Comparison of ENCODE assay signal across 18 cellular contexts in the genomic region with DNA sequence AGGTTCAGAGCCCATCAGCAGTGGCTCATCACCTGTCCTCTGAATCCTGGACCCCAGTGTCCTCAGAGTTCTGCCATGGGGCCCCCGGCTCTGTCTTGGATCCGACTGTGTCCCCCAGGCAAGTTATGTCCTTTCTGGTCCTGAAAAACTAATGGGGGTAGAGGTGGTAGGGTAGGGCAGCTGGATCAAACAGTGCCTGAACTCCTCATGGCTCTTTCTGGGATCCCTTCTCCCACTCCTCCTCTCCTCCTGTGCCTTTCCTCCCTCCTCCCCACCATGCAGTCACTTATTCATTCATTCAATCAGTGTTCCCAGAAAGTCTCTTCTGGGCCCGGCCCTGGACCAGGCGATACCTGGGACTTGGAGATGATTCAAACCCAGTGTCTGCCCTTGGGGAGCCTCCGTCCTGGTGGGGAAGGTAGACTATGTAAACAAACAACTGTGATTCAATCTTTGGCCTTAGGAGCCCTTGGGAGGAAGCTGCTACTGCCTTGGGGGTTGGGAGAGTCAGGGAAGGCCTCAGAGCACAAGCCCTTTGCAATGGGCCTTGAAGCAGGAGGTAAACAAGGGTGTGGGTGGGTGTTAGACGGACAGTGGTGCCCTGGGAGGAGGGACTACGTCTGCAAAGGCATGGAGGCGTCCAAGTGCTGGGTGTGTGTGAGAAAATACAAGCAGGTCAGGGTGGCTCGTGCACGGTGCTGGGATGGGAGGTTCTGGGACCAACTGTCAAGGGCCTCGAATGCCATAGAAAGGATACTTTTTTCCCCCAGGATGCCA. TPM values are rescaled to one million over a fixed set of nuclear protein-coding genes. Genes with fewer than 3 reads are reported as not detected.
DNase-seq lines count a peak whose midpoint lies in the region; ATAC-seq, FAIRE-seq and TF ChIP-seq lines count a peak whose summit lies in the region.
"Had no signal": no experiment of that assay in that cellular context is flagged by ENCODE, and none has a peak within 500 bp of the region (broad histone marks: within the 10 kb centered on the region; RNA-seq: fewer than 3 reads in every experiment).

No MANE protein-coding gene starts in this region.

- no peak overlapping the region for H3K27ac Mint-ChIP-seq in activated T-cell treated with anti-CD3 and anti-CD28 coated beads, Interleukin-2, amount 50 U/mL, for 72 hours

- no peak for TF ChIP-seq CTCF in bronchial epithelial cell (IDR thresholded peaks at IDR 0.05; ENCODE audit: insufficient read depth, low read length, severe bottlenecking)
- TF ChIP-seq CTCF in lower lobe of right lung (IDR thresholded peaks at IDR 0.05), result no peak
- no peak for TF ChIP-seq CTCF in upper lobe of right lung (IDR thresholded peaks at IDR 0.05)

- H3K27ac ChIP-seq in lower lobe of right lung (no peak overlapping the region), upper lobe of right lung (no peak overlapping the region)
- H3K27ac ChIP-seq: testis had no signal

- DNase-seq in left cardiac atrium (peak; percentile 12), cardiac septum (ENCODE audit: low spot score) (no peak), bronchial epithelial cell (ENCODE audit: low read depth) (peak; percentile 85), lower lobe of right lung (peak; percentile 32), upper lobe of right lung (no peak), GM19238 (ENCODE audit: insufficient read length, low spot score) (no peak)
- DNase-seq in activated CD4-positive, alpha-beta T cell treated with anti-CD3 and anti-CD28 coated beads, Interleukin-2, amount 50 U/mL, for 48 hours, result no peak
- no peak for DNase-seq in activated T-cell treated with anti-CD3 and anti-CD28 coated beads, Interleukin-2, amount 50 U/mL, for 72 hours
- DNase-seq: activated CD4-positive, alpha-beta T cell treated with anti-CD3 and anti-CD28 coated beads for 48 hours; activated T-cell treated with anti-CD3 and anti-CD28 coated beads, Interleukin-2, amount 50 U/mL, for 48 hours; DMS53; head of caudate nucleus; NCI-H1417 treated with DMSO at 0.1 percent for 48 hours; NCI-H510A treated with DMSO at 0.1 percent for 48 hours; OCI-M1; testis had no signal

- no peaks in the 10 kb centered on the region for H3K36me3 ChIP-seq in bronchial epithelial cell (ENCODE audit: control insufficient read depth, insufficient read depth, low read length)
- no peaks in the 10 kb centered on the region for H3K36me3 ChIP-seq in lower lobe of right lung
- no peaks in the 10 kb centered on the region for H3K36me3 ChIP-seq in upper lobe of right lung

- no peak overlapping the region for H3K4me3 Mint-ChIP-seq in activated T-cell treated with anti-CD3 and anti-CD28 coated beads, Interleukin-2, amount 50 U/mL, for 72 hours
- H3K4me3 Mint-ChIP-seq: neural crest cell had no signal

- H3K27me3 ChIP-seq in bronchial epithelial cell (ENCODE audit: control insufficient read depth, insufficient read depth, low read length) (no peaks in the 10 kb centered on the region), lower lobe of right lung (ENCODE audit: low read depth) (no peaks in the 10 kb centered on the region), upper lobe of right lung (no peaks in the 10 kb centered on the region)
- H3K27me3 ChIP-seq: testis had no signal

- peak; percentile 92 for FAIRE-seq in bronchial epithelial cell (lab: Jason Lieb, UNC)

- H3K4me3 ChIP-seq in bronchial epithelial cell (ENCODE audit: low read depth, low read length) (no peak overlapping the region), lower lobe of right lung (no peak overlapping the region), upper lobe of right lung (no peak overlapping the region)
- H3K4me3 ChIP-seq: testis had no signal

- no peaks in the 10 kb centered on the region for H3K4me1 Mint-ChIP-seq in activated T-cell treated with anti-CD3 and anti-CD28 coated beads, Interleukin-2, amount 50 U/mL, for 72 hours (ENCODE audit: low read depth)
- H3K4me1 Mint-ChIP-seq: neural crest cell had no signal

- H3K27me3 Mint-ChIP-seq in activated T-cell treated with anti-CD3 and anti-CD28 coated beads, Interleukin-2, amount 50 U/mL, for 72 hours (ENCODE audit: low read depth), result no peaks in the 10 kb centered on the region

- no peaks in the 10 kb centered on the region for H3K36me3 Mint-ChIP-seq in activated T-cell treated with anti-CD3 and anti-CD28 coated beads, Interleukin-2, amount 50 U/mL, for 72 hours (ENCODE audit: insufficient read depth in 2 of 2)

- no peaks in the 10 kb centered on the region for H3K9me3 ChIP-seq in lower lobe of right lung
- H3K9me3 ChIP-seq in upper lobe of right lung, result no peaks in the 10 kb centered on the region
- H3K9me3 ChIP-seq: testis had no signal

- no peaks in the 10 kb centered on the region for H3K9me3 Mint-ChIP-seq in activated T-cell treated with anti-CD3 and anti-CD28 coated beads, Interleukin-2, amount 50 U/mL, for 72 hours
- H3K9me3 Mint-ChIP-seq: neural crest cell had no signal

- no peaks in the 10 kb centered on the region for H3K4me1 ChIP-seq in lower lobe of right lung
- H3K4me1 ChIP-seq in upper lobe of right lung, result no peaks in the 10 kb centered on the region
- H3K4me1 ChIP-seq: testis had no signal

- ATAC-seq in left cardiac atrium (no peak), lower lobe of right lung (peak; percentile 13 to 32), upper lobe of right lung (no peak)
- no peak for ATAC-seq in activated T-cell treated with anti-CD3 and anti-CD28 coated beads, Interleukin-2, amount 50 U/mL, for 72 hours (replicated peaks in 1 of 2)

- intact Hi-C loops in left cardiac atrium (cut with DNase I) (no loop called here), cardiac septum (cut with DNase I) (no loop called here), lower lobe of right lung (cut with DNase I) (no loop called here), upper lobe of right lung (cut with DNase I) (no loop called here)

RNA-seq across cellular contexts. Expression of gene FAM83G, which starts 6.4 kb away (rescaled TPM):
- total RNA-seq in left cardiac atrium (10 to 100 TPM; 23.3 to 24.8 TPM), cardiac septum (2.5 TPM), bronchial epithelial cell (28.4 and 35.5 TPM in 2 replicates), lower lobe of right lung (5.8 TPM), upper lobe of right lung (8.3 TPM)
- total RNA-seq in activated T-cell treated with anti-CD3 and anti-CD28 coated beads, Interleukin-2, amount 50 U/mL, for 72 hours, result 10 to 100 TPM; 10.9 to 11.3 TPM

RNA-seq across cellular contexts. Expression of gene GRAP, which starts 35.8 kb away (rescaled TPM):
- total RNA-seq in left cardiac atrium (1 to 10 TPM; 1.6 to 3.2 TPM), cardiac septum (2.9 TPM), bronchial epithelial cell (not detected in 2 replicates), lower lobe of right lung (8.5 TPM), upper lobe of right lung (10.6 TPM)
- total RNA-seq in activated T-cell treated with anti-CD3 and anti-CD28 coated beads, Interleukin-2, amount 50 U/mL, for 72 hours, result 10 to 100 TPM in 1 of 2 donors, 1 to 10 TPM in 1; 9.7 to 15.9 TPM

RNA-seq across cellular contexts. Expression of gene SLC5A10, which starts 59.0 kb away (rescaled TPM):
- under 1 TPM; 0.26 to 0.27 TPM for total RNA-seq in left cardiac atrium
- 0.13 TPM for total RNA-seq in cardiac septum
- 0.13 TPM in 1 of 2 replicates, not detected in the other for total RNA-seq in bronchial epithelial cell
- not detected for total RNA-seq in lower lobe of right lung
- total RNA-seq in upper lobe of right lung, result not detected
- total RNA-seq in activated T-cell treated with anti-CD3 and anti-CD28 coated beads, Interleukin-2, amount 50 U/mL, for 72 hours, result not detected
- total RNA-seq: neural crest cell; T-helper 2 cell treated with Interferon-gamma antibody and Interleukin-4, amounts not matched to agents 100 ng/mL and 5 ng/mL, for 36 hours had no signal

Comparison
In these comparisons a context has a peak if more than half of its experiments do, and no peak if none do; other contexts are left out.
1. DNase-seq: peak in left cardiac atrium (single experiment), bronchial epithelial cell (single experiment) and lower lobe of right lung (single experiment); none in cardiac septum (single experiment), activated CD4-positive, alpha-beta T cell treated with anti-CD3 and anti-CD28 coated beads, Interleukin-2, amount 50 U/mL, for 48 hours (0 of 2), upper lobe of right lung (single experiment), activated T-cell treated with anti-CD3 and anti-CD28 coated beads, Interleukin-2, amount 50 U/mL, for 72 hours (0 of 2) and GM19238 (single experiment).
2. ATAC-seq: peak in lower lobe of right lung (2 of 2); none in left cardiac atrium (0 of 2), upper lobe of right lung (single experiment) and activated T-cell treated with anti-CD3 and anti-CD28 coated beads, Interleukin-2, amount 50 U/mL, for 72 hours (0 of 2).